In the genomic region with DNA sequence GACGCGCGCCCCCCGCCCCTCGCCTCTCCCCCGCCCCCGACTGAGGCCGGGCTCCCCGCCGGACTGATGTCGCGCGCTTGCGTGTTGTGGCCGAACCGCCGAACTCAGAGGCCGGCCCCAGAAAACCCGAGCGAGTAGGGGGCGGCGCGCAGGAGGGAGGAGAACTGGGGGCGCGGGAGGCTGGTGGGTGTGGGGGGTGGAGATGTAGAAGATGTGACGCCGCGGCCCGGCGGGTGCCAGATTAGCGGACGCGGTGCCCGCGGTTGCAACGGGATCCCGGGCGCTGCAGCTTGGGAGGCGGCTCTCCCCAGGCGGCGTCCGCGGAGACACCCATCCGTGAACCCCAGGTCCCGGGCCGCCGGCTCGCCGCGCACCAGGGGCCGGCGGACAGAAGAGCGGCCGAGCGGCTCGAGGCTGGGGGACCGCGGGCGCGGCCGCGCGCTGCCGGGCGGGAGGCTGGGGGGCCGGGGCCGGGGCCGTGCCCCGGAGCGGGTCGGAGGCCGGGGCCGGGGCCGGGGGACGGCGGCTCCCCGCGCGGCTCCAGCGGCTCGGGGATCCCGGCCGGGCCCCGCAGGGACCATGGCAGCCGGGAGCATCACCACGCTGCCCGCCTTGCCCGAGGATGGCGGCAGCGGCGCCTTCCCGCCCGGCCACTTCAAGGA, we compare ENCODE assay signal across 8 cellular contexts. TPM values are rescaled to one million over a fixed set of nuclear protein-coding genes. Genes with fewer than 3 reads are reported as not detected.
DNase-seq lines count a peak whose midpoint lies in the region; ATAC-seq and TF ChIP-seq lines count a peak whose summit lies in the region.

A gene (plus strand): TSS at position 236 of the 662 bp plus-strand sequence. CDS start 344 bp downstream, at position 580.

- DNase-seq in activated CD4-positive, alpha-beta T cell treated with anti-CD3 and anti-CD28 coated beads for 36 hours = peak; percentile 54
- no peak for DNase-seq in activated CD4-positive, alpha-beta T cell treated with anti-CD3 and anti-CD28 coated beads, Interleukin-2, amount 50 U/mL, for 4 hours
- DNase-seq in NCI-H69 (lab: John Stamatoyannopoulos, UW) (peak; percentile 63), ascending aorta (ENCODE audit: low spot score in 2 of 2) (peak; percentile 9 to 85), right cardiac atrium (peak; percentile 82 to 92 (median 91)), posterior cingulate gyrus (peak; percentile 35 to 91 (median 60)), superior temporal gyrus (ENCODE audit: extremely low spot score) (no peak)

- peaks cover 12% of the 10 kb centered on the region for H3K4me1 Mint-ChIP-seq in activated CD4-positive, alpha-beta T cell treated with anti-CD3 and anti-CD28 coated beads for 36 hours

- CTCF ChIA-PET in activated CD4-positive, alpha-beta T cell treated with anti-CD3 and anti-CD28 coated beads for 36 hours (lab: Charles Lee) = interaction anchor here (1.0 to 1.2 kb wide), 3 partner anchors 38 to 248 kb away, joined by 3 to 4 read pairs (median 4); no protein-coding TSS in a partner anchor

- H3K27me3 ChIP-seq in ascending aorta = no peaks in the 10 kb centered on the region
- no peaks in the 10 kb centered on the region for H3K27me3 ChIP-seq in right cardiac atrium (ENCODE audit: control insufficient read depth, insufficient read depth)

- peak within 1 kb of the TSS; percentile 75 to 88 for H3K4me3 ChIP-seq in ascending aorta
- H3K4me3 ChIP-seq in right cardiac atrium (ENCODE audit: low read length) = peak within 1 kb of the TSS; percentile 89

- intact Hi-C loops in activated CD4-positive, alpha-beta T cell treated with anti-CD3 and anti-CD28 coated beads for 36 hours (cut with DNase I, micrococcal nuclease) = loop anchor here (5.0 to 10.0 kb wide), 4 partner anchors 59 to 224 kb away; a partner anchor contains a TSS
- intact Hi-C loops in ascending aorta (cut with DNase I) (loop anchor here (2.0 to 10.0 kb wide), 6 partner anchors 44 to 162 kb away; a partner anchor contains a TSS), right cardiac atrium (cut with DNase I) (loop anchor here in 1 of 4 donors (5.0 kb wide), 1 partner anchor 96 kb away; a partner anchor contains a TSS), posterior cingulate gyrus (cut with DNase I) (loop anchor here (5.0 kb wide), 1 partner anchor 96 kb away; a partner anchor contains a TSS)

- no peaks in the 10 kb centered on the region for H3K36me3 Mint-ChIP-seq in activated CD4-positive, alpha-beta T cell treated with anti-CD3 and anti-CD28 coated beads for 36 hours (ENCODE audit: low read depth)

- H3K9me3 ChIP-seq in ascending aorta = no peaks in the 10 kb centered on the region
- H3K9me3 ChIP-seq in right cardiac atrium (ENCODE audit: control insufficient read depth, low read length) = no peaks in the 10 kb centered on the region

- H3K36me3 ChIP-seq in ascending aorta = no peaks in the 10 kb centered on the region

- no peaks in the 10 kb centered on the region for H3K9me3 Mint-ChIP-seq in activated CD4-positive, alpha-beta T cell treated with anti-CD3 and anti-CD28 coated beads for 36 hours (ENCODE audit: low read depth)

- TF ChIP-seq CTCF in ascending aorta (IDR thresholded peaks at IDR 0.05) = no peak

- H3K27ac ChIP-seq in ascending aorta (peak within 1 kb of the TSS; percentile 95 to 96), right cardiac atrium (ENCODE audit: low read length) (peak within 1 kb of the TSS; percentile 38)

- peak within 1 kb of the TSS; percentile 75 for H3K4me3 Mint-ChIP-seq in activated CD4-positive, alpha-beta T cell treated with anti-CD3 and anti-CD28 coated beads for 36 hours

- peaks cover 4 to 12% of the 10 kb centered on the region in 2 donors for H3K4me1 ChIP-seq in ascending aorta
- H3K4me1 ChIP-seq in right cardiac atrium (ENCODE audit: control insufficient read depth, insufficient read depth, low read length) = no peaks in the 10 kb centered on the region

- under 1% methylated on average over 93 of the region's 93 CpGs for WGBS in right cardiac atrium

- POLR2A ChIA-PET in activated CD4-positive, alpha-beta T cell treated with anti-CD3 and anti-CD28 coated beads for 36 hours (lab: Charles Lee) = no interaction called here

- H3K27ac Mint-ChIP-seq in activated CD4-positive, alpha-beta T cell treated with anti-CD3 and anti-CD28 coated beads for 36 hours = peak within 1 kb of the TSS; percentile 40

- peak; percentile 31 for ATAC-seq in activated CD4-positive, alpha-beta T cell treated with anti-CD3 and anti-CD28 coated beads for 36 hours
- ATAC-seq in HG02571 (IDR thresholded peaks at IDR 0.05; ENCODE audit: unreplicated experiment) = peak; percentile 14
- peak; percentile 88 to 90 for ATAC-seq in right cardiac atrium

- peaks cover 65% of the 10 kb centered on the region for H3K27me3 Mint-ChIP-seq in activated CD4-positive, alpha-beta T cell treated with anti-CD3 and anti-CD28 coated beads for 36 hours

RNA-seq across cellular contexts. Expression of the gene that starts here (rescaled TPM):
- 1 to 10 TPM in 1 of 2 experiments, under 1 TPM in 1; 0.91 to 1.2 TPM for total RNA-seq in activated CD4-positive, alpha-beta T cell treated with anti-CD3 and anti-CD28 coated beads for 36 hours
- 20.8 TPM for total RNA-seq in ascending aorta
- total RNA-seq in right cardiac atrium = 10 to 100 TPM in 1 of 4 donors, 1 to 10 TPM in 3; 6.7 to 10.6 (median 8.3) TPM
- polyA plus RNA-seq in right cardiac atrium = 3.5 TPM

Comparison
In these comparisons a context has a peak if more than half of its experiments do, and no peak if none do; other contexts are left out.
1. DNase-seq: peak in activated CD4-positive, alpha-beta T cell treated with anti-CD3 and anti-CD28 coated beads for 36 hours (single experiment), NCI-H69 (single experiment), ascending aorta (2 of 2), right cardiac atrium (3 of 3) and posterior cingulate gyrus (10 of 10); none in activated CD4-positive, alpha-beta T cell treated with anti-CD3 and anti-CD28 coated beads, Interleukin-2, amount 50 U/mL, for 4 hours (0 of 2) and superior temporal gyrus (single experiment).
2. ATAC-seq: peak in every context shown above with its lines; median percentile 89 in right cardiac atrium; 31 in activated CD4-positive, alpha-beta T cell treated with anti-CD3 and anti-CD28 coated beads for 36 hours; 14 in HG02571.